ENCODE assay signal across 1 cellular context in the genomic region with DNA sequence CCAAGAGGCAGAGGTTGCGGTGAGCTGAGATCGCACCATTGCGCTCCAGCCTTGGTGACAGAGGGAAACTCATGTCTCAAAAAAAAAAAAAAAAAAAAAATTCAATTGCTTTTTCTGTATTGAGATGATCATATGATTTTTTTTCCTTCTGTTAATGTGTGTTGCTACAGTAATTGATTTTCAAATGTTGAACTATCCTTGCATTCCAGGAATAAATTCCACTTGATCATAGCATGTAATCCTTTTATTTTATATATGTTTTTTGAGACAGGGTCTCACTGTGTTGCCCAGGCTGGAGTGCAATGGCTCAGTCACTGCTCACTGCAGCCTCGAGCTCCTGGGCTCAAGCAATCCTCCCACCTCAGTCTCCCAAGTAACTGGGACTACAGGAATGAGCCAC.
TF ChIP-seq lines count a peak whose summit lies in the region.

No MANE protein-coding gene starts in this region.

TF ChIP-seq in K562, 482 proteins besides CTCF, POLR2A, EP300 and RAD21:
- TF ChIP-seq SIX5 (IDR thresholded peaks at IDR 0.05; ENCODE audit: borderline replicate concordance in 1 of 2, insufficient read depth in 1 of 2, low read depth in 1 of 2, low read length in 2 of 2) = no peak
- no peak for TF ChIP-seq YY1 (IDR thresholded peaks at IDR 0.05; ENCODE audit: borderline replicate concordance in 1 of 3, control insufficient read depth in 1 of 3, extremely low read depth in 1 of 3, insufficient read depth in 3 of 3, insufficient read length in 1 of 3, insufficient replicate concordance in 2 of 3, low read depth in 1 of 3, low read length in 2 of 3)
- TF ChIP-seq FOXK2 (conservative IDR thresholded peaks at IDR 0.05 in 1 of 2, IDR thresholded peaks at IDR 0.05 in 1 of 2; ENCODE audit: low read depth in 2 of 2) = no peak
- no peak for TF ChIP-seq HNRNPK (IDR thresholded peaks at IDR 0.05; ENCODE audit: low read depth, low read length, poor library complexity, severe bottlenecking)
- 0 out of 2 replicates have a peak, but pooled peaks have one; percentile 41 for TF ChIP-seq TRIM28 (IDR thresholded peaks at IDR 0.05)
- TF ChIP-seq TRIM24 (IDR thresholded peaks at IDR 0.05) = 0 out of 4 replicates have a peak, but pooled peaks of 1 of the 2 experiments have one; percentile 36
- TF ChIP-seq ZNF324 (CRISPR knock-in tag; IDR thresholded peaks at IDR 0.05) = peak; percentile 85
- 0 out of 2 replicates have a peak, but pooled peaks have one; percentile 17 for TF ChIP-seq ZNF121 (CRISPR knock-in tag; conservative IDR thresholded peaks at IDR 0.05)
- TF ChIP-seq, protein P1, sequence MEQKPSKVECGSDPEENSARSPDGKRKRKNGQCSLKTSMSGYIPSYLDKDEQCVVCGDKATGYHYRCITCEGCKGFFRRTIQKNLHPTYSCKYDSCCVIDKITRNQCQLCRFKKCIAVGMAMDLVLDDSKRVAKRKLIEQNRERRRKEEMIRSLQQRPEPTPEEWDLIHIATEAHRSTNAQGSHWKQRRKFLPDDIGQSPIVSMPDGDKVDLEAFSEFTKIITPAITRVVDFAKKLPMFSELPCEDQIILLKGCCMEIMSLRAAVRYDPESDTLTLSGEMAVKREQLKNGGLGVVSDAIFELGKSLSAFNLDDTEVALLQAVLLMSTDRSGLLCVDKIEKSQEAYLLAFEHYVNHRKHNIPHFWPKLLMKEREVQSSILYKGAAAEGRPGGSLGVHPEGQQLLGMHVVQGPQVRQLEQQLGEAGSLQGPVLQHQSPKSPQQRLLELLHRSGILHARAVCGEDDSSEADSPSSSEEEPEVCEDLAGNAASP (IDR thresholded peaks at IDR 0.05) = no peak
- no peak for TF ChIP-seq RAD51 (IDR thresholded peaks at IDR 0.05; ENCODE audit: borderline replicate concordance, low read depth)
- TF ChIP-seq, protein P2, sequence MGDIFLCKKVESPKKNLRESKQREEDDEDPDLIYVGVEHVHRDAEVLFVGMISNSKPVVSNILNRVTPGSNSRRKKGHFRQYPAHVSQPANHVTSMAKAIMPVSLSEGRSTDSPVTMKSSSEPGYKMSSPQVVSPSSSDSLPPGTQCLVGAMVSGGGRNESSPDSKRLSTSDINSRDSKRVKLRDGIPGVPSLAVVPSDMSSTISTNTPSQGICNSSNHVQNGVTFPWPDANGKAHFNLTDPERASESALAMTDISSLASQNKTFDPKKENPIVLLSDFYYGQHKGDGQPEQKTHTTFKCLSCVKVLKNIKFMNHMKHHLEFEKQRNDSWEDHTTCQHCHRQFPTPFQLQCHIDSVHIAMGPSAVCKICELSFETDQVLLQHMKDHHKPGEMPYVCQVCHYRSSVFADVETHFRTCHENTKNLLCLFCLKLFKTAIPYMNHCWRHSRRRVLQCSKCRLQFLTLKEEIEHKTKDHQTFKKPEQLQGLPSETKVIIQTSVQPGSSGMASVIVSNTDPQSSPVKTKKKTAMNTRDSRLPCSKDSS (IDR thresholded peaks at IDR 0.05; ENCODE audit: low read depth, partially characterized antibody) = peak; percentile 59
- TF ChIP-seq LCOR (CRISPR knock-in tag; IDR thresholded peaks at IDR 0.05) = no peak
- no peak for TF ChIP-seq MAFF (IDR thresholded peaks at IDR 0.05; ENCODE audit: low read length)
- TF ChIP-seq CBX3 (IDR thresholded peaks at IDR 0.05; ENCODE audit: borderline replicate concordance in 1 of 2, low read length in 2 of 2) = peak in 1 of 2 experiments; percentile 90; a peak in 2 of 3 replicates
- TF ChIP-seq, protein P3, sequence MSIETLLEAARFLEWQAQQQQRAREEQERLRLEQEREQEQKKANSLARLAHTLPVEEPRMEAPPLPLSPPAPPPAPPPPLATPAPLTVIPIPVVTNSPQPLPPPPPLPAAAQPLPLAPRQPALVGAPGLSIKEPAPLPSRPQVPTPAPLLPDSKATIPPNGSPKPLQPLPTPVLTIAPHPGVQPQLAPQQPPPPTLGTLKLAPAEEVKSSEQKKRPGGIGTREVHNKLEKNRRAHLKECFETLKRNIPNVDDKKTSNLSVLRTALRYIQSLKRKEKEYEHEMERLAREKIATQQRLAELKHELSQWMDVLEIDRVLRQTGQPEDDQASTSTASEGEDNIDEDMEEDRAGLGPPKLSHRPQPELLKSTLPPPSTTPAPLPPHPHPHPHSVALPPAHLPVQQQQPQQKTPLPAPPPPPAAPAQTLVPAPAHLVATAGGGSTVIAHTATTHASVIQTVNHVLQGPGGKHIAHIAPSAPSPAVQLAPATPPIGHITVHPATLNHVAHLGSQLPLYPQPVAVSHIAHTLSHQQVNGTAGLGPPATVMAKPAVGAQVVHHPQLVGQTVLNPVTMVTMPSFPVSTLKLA (conservative IDR thresholded peaks at IDR 0.05) = no peak
